27 cellular contexts compared by ENCODE assay signal in the genomic region with DNA sequence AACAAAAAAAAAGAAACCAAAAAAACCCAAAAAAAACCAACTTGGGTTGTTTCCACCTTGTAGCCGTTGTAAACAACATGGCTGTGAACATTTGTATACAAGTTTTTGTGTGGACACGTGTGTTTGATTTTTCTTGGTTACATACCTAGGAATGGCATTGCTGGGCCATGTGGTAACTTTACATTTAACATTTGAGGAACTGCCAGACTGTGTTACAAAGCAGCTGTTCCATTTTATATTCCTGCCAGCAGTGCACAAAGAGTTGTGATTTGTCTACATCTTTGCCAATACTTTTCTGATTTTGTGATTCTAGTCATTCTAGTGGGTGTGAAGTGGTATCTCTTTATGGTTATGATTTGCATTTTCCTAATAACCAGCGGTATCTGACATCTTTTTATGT.
"Had no signal": no experiment of that assay in that cellular context is flagged by ENCODE, and none has a peak within 500 bp of the region (broad histone marks: within the 10 kb centered on the region; RNA-seq: fewer than 3 reads in every experiment).

No MANE protein-coding gene starts in this region.

- H3K27me3 ChIP-seq: dorsolateral prefrontal cortex, gastroesophageal sphincter, heart right ventricle, suprapubic skin, transverse colon, uterus had no signal

- H3K27ac Mint-ChIP-seq: activated CD4-positive, alpha-beta memory T cell treated with anti-CD3 and anti-CD28 coated beads for 36 hours; brain; endodermal cell had no signal

- H3K9me3 ChIP-seq: gastroesophageal sphincter, heart right ventricle, left ventricle myocardium inferior, suprapubic skin, transverse colon, uterus had no signal

- DNase-seq: activated CD4-positive, alpha-beta memory T cell treated with anti-CD3 and anti-CD28 coated beads for 36 hours; activated gamma-delta T cell treated with Interleukin-2 at 50 U/mL for 16 hours; activated T-cell treated with anti-CD3 and anti-CD28 coated beads, Interleukin-2, amount 50 U/mL, for 1 hour; caudate nucleus; dorsolateral prefrontal cortex; endodermal cell; heart right ventricle; immature natural killer cell; kidney glomerular epithelial cell; left ventricle myocardium inferior; mammary epithelial cell; midbrain; retina; stimulated activated CD4-positive, alpha-beta T cell treated with anti-CD3 and anti-CD28 coated beads, Interleukin-12 subunit alpha, Interleukin-12 subunit beta, amount 100 ng/mL, for 4 hours; stimulated activated CD4-positive, alpha-beta T cell treated with anti-CD3 and anti-CD28 coated beads, Interleukin-1b, Interleukin-23, amount 100 ng/mL, for 48 hours; stimulated activated CD8-positive, alpha-beta memory T cell treated with anti-CD3 and anti-CD28 coated beads, Interleukin-4, amount 100 ng/mL, for 48 hours; stimulated activated naive CD4-positive, alpha-beta T cell treated with Interleukin-2 at 50 U/mL for 16 hours; T-helper 2 cell; transverse colon; uterus; WERI-Rb-1 had no signal

- H3K9me3 Mint-ChIP-seq: activated CD4-positive, alpha-beta memory T cell treated with anti-CD3 and anti-CD28 coated beads for 36 hours; endodermal cell; immature natural killer cell; neural crest cell had no signal

- H3K4me1 Mint-ChIP-seq: neural crest cell had no signal

- H3K4me3 Mint-ChIP-seq: activated CD4-positive, alpha-beta memory T cell treated with anti-CD3 and anti-CD28 coated beads for 36 hours; activated naive CD8-positive, alpha-beta T cell; brain; endodermal cell; immature natural killer cell; neural crest cell had no signal

- ATAC-seq: gastroesophageal sphincter, heart right ventricle, SK-N-SH treated with all-trans-retinoic acid at 6 μM for 48 hours had no signal

- H3K27me3 Mint-ChIP-seq: activated CD4-positive, alpha-beta memory T cell treated with anti-CD3 and anti-CD28 coated beads for 36 hours; activated naive CD8-positive, alpha-beta T cell; brain had no signal

- H3K4me3 ChIP-seq: dorsolateral prefrontal cortex, gastroesophageal sphincter, heart right ventricle, left ventricle myocardium inferior, suprapubic skin, transverse colon, uterus had no signal

- H3K4me1 ChIP-seq: suprapubic skin, uterus had no signal

- H3K36me3 ChIP-seq: uterus had no signal
